ENCODE assay signal across 9 cellular contexts in genomic region chr11:128463386-128463829, GRCh38.
A peak's percentile ranks its signal among the peaks of the same experiment; 100 is the strongest.
DNase-seq lines count a peak whose midpoint lies in the region; ATAC-seq and TF ChIP-seq lines count a peak whose summit lies in the region.
"Had no signal": no experiment of that assay in that cellular context is flagged by ENCODE, and none has a peak within 500 bp of the region (broad histone marks: within the 10 kb centered on the region; RNA-seq: fewer than 3 reads in every experiment).

No MANE protein-coding gene starts in this region.

- H3K36me3 Mint-ChIP-seq in stimulated activated naive CD8-positive, alpha-beta T cell treated with anti-CD3 and anti-CD28 coated beads, Interleukin-15, Interleukin-2, amounts not matched to agents 100 ng/mL and 50 ng/mL, for 24 hours (ENCODE audit: low read depth) = peaks cover 95% of the 10 kb centered on the region
- peaks cover 36% of the 10 kb centered on the region for H3K36me3 Mint-ChIP-seq in endodermal cell (ENCODE audit: low read depth)
- peaks cover 72 to 76% of the 10 kb centered on the region in 2 donors for H3K36me3 Mint-ChIP-seq in naive B cell

- H3K9me3 Mint-ChIP-seq in stimulated activated naive CD8-positive, alpha-beta T cell treated with anti-CD3 and anti-CD28 coated beads, Interleukin-15, Interleukin-2, amounts not matched to agents 100 ng/mL and 50 ng/mL, for 24 hours = no peaks in the 10 kb centered on the region
- H3K9me3 Mint-ChIP-seq in endodermal cell (no peaks in the 10 kb centered on the region), naive B cell (no peaks in the 10 kb centered on the region)

- 83 to 86% methylated on average over 3 to 7 of the region's 7 CpGs for WGBS in endodermal cell (ENCODE audit: insufficient coverage in 1 of 2, insufficient read length in 1 of 2), 2 experiments

- ATAC-seq in stimulated activated naive CD8-positive, alpha-beta T cell treated with anti-CD3 and anti-CD28 coated beads, Interleukin-15, Interleukin-2, amounts not matched to agents 100 U/mL and 50 U/mL, for 24 hours = no peak
- ATAC-seq in naive B cell (ENCODE audit: low read depth in 2 of 2) (no peak), GM18505 (IDR thresholded peaks at IDR 0.05; ENCODE audit: unreplicated experiment) (no peak), GM19467 (IDR thresholded peaks at IDR 0.05; ENCODE audit: unreplicated experiment) (no peak), GM21515 (IDR thresholded peaks at IDR 0.05; ENCODE audit: unreplicated experiment) (no peak)

- H3K27me3 ChIP-seq in endodermal cell (ENCODE audit: control insufficient read depth, insufficient read depth, low read length, poor library complexity, severe bottlenecking) = no peaks in the 10 kb centered on the region

- no peak for TF ChIP-seq POLR2A in GM18505 (IDR thresholded peaks at IDR 0.05; ENCODE audit: borderline replicate concordance, extremely low read depth, insufficient read depth, insufficient read length)

- H3K9ac ChIP-seq in endodermal cell (ENCODE audit: extremely low read depth, low read length, poor library complexity, severe bottlenecking) = no peak overlapping the region

- H3K36me3 ChIP-seq in endodermal cell (ENCODE audit: control insufficient read depth, insufficient read depth, low read length) = peaks cover 41% of the 10 kb centered on the region

- H3K4me3 ChIP-seq in endodermal cell (ENCODE audit: low read length) = no peak overlapping the region

- TF ChIP-seq CTCF in endodermal cell (conservative IDR thresholded peaks at IDR 0.05) = no peak

- no peaks in the 10 kb centered on the region for H3K4me1 ChIP-seq in endodermal cell (ENCODE audit: control insufficient read depth, insufficient read depth, low read length)

- no peak overlapping the region for H3K27ac ChIP-seq in endodermal cell (ENCODE audit: low read depth, low read length)

- peak overlapping the region; percentile 74 for H3K4me3 Mint-ChIP-seq in stimulated activated naive CD8-positive, alpha-beta T cell treated with anti-CD3 and anti-CD28 coated beads, Interleukin-15, Interleukin-2, amounts not matched to agents 100 ng/mL and 50 ng/mL, for 24 hours
- H3K4me3 Mint-ChIP-seq in endodermal cell (peak overlapping the region; percentile 4), naive B cell (peak overlapping the region in 5 of 8 donors; percentile 21 to 79 (median 53))

- no peaks in the 10 kb centered on the region for H3K9me3 ChIP-seq in endodermal cell (ENCODE audit: control insufficient read depth, low read length)

- H3K27ac Mint-ChIP-seq in stimulated activated naive CD8-positive, alpha-beta T cell treated with anti-CD3 and anti-CD28 coated beads, Interleukin-15, Interleukin-2, amounts not matched to agents 100 ng/mL and 50 ng/mL, for 24 hours = peak overlapping the region; percentile 97
- H3K27ac Mint-ChIP-seq in endodermal cell = peak overlapping the region; percentile 80
- H3K27ac Mint-ChIP-seq in naive B cell = peak overlapping the region; percentile 90 to 96 (median 94)

- no peak for DNase-seq in stimulated activated naive CD8-positive, alpha-beta T cell treated with anti-CD3 and anti-CD28 coated beads, Interleukin-15, Interleukin-2, amounts not matched to agents 100 U/mL and 50 U/mL, for 24 hours
- DNase-seq in endodermal cell = no peak
- DNase-seq in naive B cell = no peak
- no peak for DNase-seq in mesenteric fat pad (ENCODE audit: low spot score)
- DNase-seq: DMS153 had no signal

- H3K27me3 Mint-ChIP-seq in stimulated activated naive CD8-positive, alpha-beta T cell treated with anti-CD3 and anti-CD28 coated beads, Interleukin-15, Interleukin-2, amounts not matched to agents 100 ng/mL and 50 ng/mL, for 24 hours = no peaks in the 10 kb centered on the region
- H3K27me3 Mint-ChIP-seq in endodermal cell (ENCODE audit: insufficient read depth) (no peaks in the 10 kb centered on the region), naive B cell (no peaks in the 10 kb centered on the region)

- H3K4me1 Mint-ChIP-seq in stimulated activated naive CD8-positive, alpha-beta T cell treated with anti-CD3 and anti-CD28 coated beads, Interleukin-15, Interleukin-2, amounts not matched to agents 100 ng/mL and 50 ng/mL, for 24 hours (ENCODE audit: low read depth) = peaks cover 91% of the 10 kb centered on the region
- H3K4me1 Mint-ChIP-seq in endodermal cell = peaks cover 25% of the 10 kb centered on the region
- peaks cover 65 to 76% (median 69%) of the 10 kb centered on the region in 3 donors for H3K4me1 Mint-ChIP-seq in naive B cell

Comparison
In these comparisons a context has a peak if more than half of its experiments do, and no peak if none do; other contexts are left out.
1. H3K4me3 Mint-ChIP-seq: peak in every context shown above with its lines; median percentile 74 in stimulated activated naive CD8-positive, alpha-beta T cell treated with anti-CD3 and anti-CD28 coated beads, Interleukin-15, Interleukin-2, amounts not matched to agents 100 ng/mL and 50 ng/mL, for 24 hours; 53 in naive B cell; 4 in endodermal cell.